8 cellular contexts compared by ENCODE assay signal in the genomic region with DNA sequence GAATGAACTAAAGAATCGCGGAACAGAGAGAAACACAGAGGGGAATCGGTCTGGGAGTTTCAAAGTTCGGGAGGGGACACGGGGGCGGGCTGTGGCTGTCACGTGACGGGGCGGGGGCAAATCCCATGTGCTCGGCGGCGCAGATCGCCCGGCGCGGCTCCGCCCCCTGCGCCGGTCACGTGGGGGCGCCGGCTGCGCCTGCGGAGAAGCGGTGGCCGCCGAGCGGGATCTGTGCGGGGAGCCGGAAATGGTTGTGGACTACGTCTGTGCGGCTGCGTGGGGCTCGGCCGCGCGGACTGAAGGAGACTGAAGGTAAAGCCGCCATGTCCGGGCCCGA. TPM values are rescaled to one million over a fixed set of nuclear protein-coding genes. Genes with fewer than 3 reads are reported as not detected.
DNase-seq lines count a peak whose midpoint lies in the region; ATAC-seq, FAIRE-seq and TF ChIP-seq lines count a peak whose summit lies in the region.

Gene EIF4G1 (plus strand): TSS at position 244 of the 337 bp plus-strand sequence. CDS start 1,191 bp downstream, outside the sequence.

- peaks cover 49% of the 10 kb centered on the region for H3K36me3 Mint-ChIP-seq in dendritic cell treated with granulocyte-macrophage colony-stimulating factor and Interleukin-4, amounts not matched to agents 40 ng/mL and 50 ng/mL, for 4 days (ENCODE audit: low read depth)

- H3K79me2 ChIP-seq in HepG2 (ENCODE audit: insufficient read depth, low read length) = peaks cover 46% of the 10 kb centered on the region

- H3K27ac Mint-ChIP-seq in dendritic cell treated with granulocyte-macrophage colony-stimulating factor and Interleukin-4, amounts not matched to agents 40 ng/mL and 50 ng/mL, for 4 days = peak within 1 kb of the TSS; percentile 72

- peak within 1 kb of the TSS; percentile 82 to 98 (median 97) for H3K4me2 ChIP-seq in BLaER1 treated with 17β-estradiol and CSF1 and Interleukin-3, amounts not matched to agents 10 nM and 100 nM
- H3K4me2 ChIP-seq in HepG2 (ENCODE audit: low read depth, low read length) = peak within 1 kb of the TSS; percentile 94

- intact Hi-C loops in dendritic cell treated with granulocyte-macrophage colony-stimulating factor and Interleukin-4, amounts not matched to agents 40 ng/mL and 50 ng/mL, for 4 days (cut with micrococcal nuclease) = loop anchor here (1.0 kb wide), 1 partner anchor 15 kb away; the partner anchor contains the start of gene PSMD2
- intact Hi-C loops in HepG2 (cut with micrococcal nuclease; ENCODE audit: unreplicated experiment) = no loop called here

- TF ChIP-seq RAD21 in HepG2 (CRISPR knock-in tag; IDR thresholded peaks at IDR 0.05) = no peak

- WGBS in HepG2 (ENCODE audit: low lambda C conversion rate) = 2% methylated on average over 22 of the region's 40 CpGs

- in situ Hi-C loops in HepG2 (cut with HindIII; ENCODE audit: extremely low pct_ligation_motif_present, low pct_unique_long_range_greater_than_20kb) = no loop called here

- peak; percentile 4 for FAIRE-seq in HepG2 (lab: Jason Lieb, UNC)

- H4K20me1 ChIP-seq in BLaER1 treated with 17β-estradiol and CSF1 and Interleukin-3, amounts not matched to agents 10 nM and 100 nM = peaks cover 36 to 46% (median 44%) of the 10 kb centered on the region in 11 experiments
- peaks cover 26% of the 10 kb centered on the region for H4K20me1 ChIP-seq in HepG2 (ENCODE audit: insufficient read depth, low read length)

- peak; percentile 72 to 74 for TF ChIP-seq POLR2A in HepG2 (IDR thresholded peaks at IDR 0.05; ENCODE audit: insufficient read depth in 1 of 2, low read depth in 2 of 2, low read length in 2 of 2)

- POLR2A ChIA-PET in HepG2 (lab: Yijun Ruan, JAX) = no interaction called here

- TF ChIP-seq EP300 in HepG2 (IDR thresholded peaks at IDR 0.05; ENCODE audit: low read depth in 2 of 2, low read length in 2 of 2) (0 out of 4 replicates have a peak, but pooled peaks of 1 of the 2 experiments have one; percentile 7), HepG2 (CRISPR knock-in tag; IDR thresholded peaks at IDR 0.05; ENCODE audit: borderline replicate concordance) (no peak)

- BruUV-seq in HepG2 (replicated peaks; lab: Mats Ljungman, UMichigan) = no TSS peak

- no peaks in the 10 kb centered on the region for H3K27me3 Mint-ChIP-seq in dendritic cell treated with granulocyte-macrophage colony-stimulating factor and Interleukin-4, amounts not matched to agents 40 ng/mL and 50 ng/mL, for 4 days

- no peaks in the 10 kb centered on the region for H3K9me3 ChIP-seq in BLaER1 treated with 17β-estradiol and CSF1 and Interleukin-3, amounts not matched to agents 10 nM and 100 nM (replicated peaks in 1 of 11)
- no peaks in the 10 kb centered on the region for H3K9me3 ChIP-seq in HepG2 (ENCODE audit: low read length)

- peak within 1 kb of the TSS; percentile 95 to 99 (median 98) for H3K27ac ChIP-seq in BLaER1 treated with 17β-estradiol and CSF1 and Interleukin-3, amounts not matched to agents 10 nM and 100 nM
- peak within 1 kb of the TSS; percentile 91 for H3K27ac ChIP-seq in HepG2 (ENCODE audit: extremely low read length, insufficient read depth, low read length)

- peak; percentile 91 for DNase-seq in NCI-H748 (lab: John Stamatoyannopoulos, UW; ENCODE audit: unreplicated experiment)
- peak; percentile 82 to 87 for DNase-seq in activated CD4-positive, alpha-beta T cell treated with anti-CD3 and anti-CD28 coated beads, Interleukin-2, amount 50 U/mL, for 24 hours (ENCODE audit: low read depth in 1 of 2, low spot score in 1 of 2)
- peak; percentile 82 for DNase-seq in HepG2 (ENCODE audit: low spot score)
- DNase-seq in stimulated activated CD4-positive, alpha-beta T cell treated with anti-CD3 and anti-CD28 coated beads, Interleukin-4, amount 100 ng/mL, for 1 hour = peak; percentile 94

- H3K4me3 ChIP-seq in BLaER1 treated with 17β-estradiol and CSF1 and Interleukin-3, amounts not matched to agents 10 nM and 100 nM = peak within 1 kb of the TSS; percentile 80 to 98 (median 91)
- H3K4me3 ChIP-seq in HepG2 (replicated peaks in 1 of 3; ENCODE audit: insufficient read depth in 1 of 3, low read depth in 2 of 3, low read length in 3 of 3) = peak within 1 kb of the TSS; percentile 68 to 93 (median 86)

- H3K27me3 ChIP-seq in BLaER1 treated with 17β-estradiol and CSF1 and Interleukin-3, amounts not matched to agents 10 nM and 100 nM = no peaks in the 10 kb centered on the region
- no peaks in the 10 kb centered on the region; a peak in 1 of 5 replicates for H3K27me3 ChIP-seq in HepG2 (ENCODE audit: control insufficient read depth in 1 of 2, insufficient read depth in 2 of 2, low read length in 2 of 2)

- H3K36me3 ChIP-seq in BLaER1 treated with 17β-estradiol and CSF1 and Interleukin-3, amounts not matched to agents 10 nM and 100 nM = peaks cover 31 to 47% (median 44%) of the 10 kb centered on the region in 11 experiments
- peaks cover 5 to 27% of the 10 kb centered on the region in 2 experiments; a peak in 3 of 5 replicates for H3K36me3 ChIP-seq in HepG2 (replicated peaks in 1 of 2; ENCODE audit: control insufficient read depth in 1 of 2, insufficient read depth in 2 of 2, low read length in 2 of 2)

- no peak within 1 kb of the TSS for H2AFZ ChIP-seq in HepG2 (ENCODE audit: low read length)

- H3K4me1 ChIP-seq in BLaER1 treated with 17β-estradiol and CSF1 and Interleukin-3, amounts not matched to agents 10 nM and 100 nM = peaks cover 37 to 41% (median 40%) of the 10 kb centered on the region in 10 experiments
- peaks cover 39% of the 10 kb centered on the region for H3K4me1 ChIP-seq in HepG2 (ENCODE audit: insufficient read depth, low read length)

- no peak for TF ChIP-seq CTCF in HepG2 (CRISPR knock-in tag; IDR thresholded peaks at IDR 0.05)

- CTCF ChIA-PET in HepG2 (lab: Yijun Ruan, JAX; ENCODE audit: low intra/inter-chr PET ratio, low total read pairs) = no interaction called here

- no peaks in the 10 kb centered on the region for H3K9me3 Mint-ChIP-seq in dendritic cell treated with granulocyte-macrophage colony-stimulating factor and Interleukin-4, amounts not matched to agents 40 ng/mL and 50 ng/mL, for 4 days

- H3K9ac ChIP-seq in BLaER1 treated with 17β-estradiol and CSF1 and Interleukin-3, amounts not matched to agents 10 nM and 100 nM = peak within 1 kb of the TSS; percentile 93 to 99 (median 98)
- H3K9ac ChIP-seq in HepG2 (ENCODE audit: insufficient read depth, low read depth, low read length) = peak within 1 kb of the TSS; percentile 98

- peak within 1 kb of the TSS; percentile 80 for H3K4me3 Mint-ChIP-seq in dendritic cell treated with granulocyte-macrophage colony-stimulating factor and Interleukin-4, amounts not matched to agents 40 ng/mL and 50 ng/mL, for 4 days

- ATAC-seq in GM19372 (IDR thresholded peaks at IDR 0.05; ENCODE audit: low read depth, unreplicated experiment) (peak; percentile 90), HG03521 (IDR thresholded peaks at IDR 0.05; ENCODE audit: unreplicated experiment) (peak; percentile 81), HepG2 (peak; percentile 86)

- peaks cover 34% of the 10 kb centered on the region for H3K4me1 Mint-ChIP-seq in dendritic cell treated with granulocyte-macrophage colony-stimulating factor and Interleukin-4, amounts not matched to agents 40 ng/mL and 50 ng/mL, for 4 days (ENCODE audit: low read depth)

TF ChIP-seq in HepG2, 621 proteins besides CTCF, POLR2A, EP300 and RAD21 (continues in another document):
- TF ChIP-seq MED8 (CRISPR knock-in tag; IDR thresholded peaks at IDR 0.05; ENCODE audit: insufficient replicate concordance) = peak; percentile 8

RNA-seq across cellular contexts. Expression of gene EIF4G1, which starts in this region (rescaled TPM):
- 213 and 244 TPM in 2 replicates for total RNA-seq in HepG2 (2016; rRNA removed; fragmentation: Illumina TruSeq; extraction: Trizol)
- total RNA-seq in HepG2 (2016; cell fraction: cytosol; rRNA removed; fragmentation: Illumina TruSeq; extraction: Trizol; ENCODE audit: low read depth) = 19.7 and 27.8 TPM in 2 replicates
- 208 and 223 TPM in 2 replicates for total RNA-seq in HepG2 (2016; cell fraction: insoluble cytoplasmic fraction; rRNA removed; fragmentation: Illumina TruSeq; extraction: Trizol)
- total RNA-seq in HepG2 (2016; cell fraction: membrane; rRNA removed; fragmentation: Illumina TruSeq; extraction: Trizol) = 77.1 and 81.4 TPM in 2 replicates
- total RNA-seq in HepG2 (2016; cell fraction: nucleus; rRNA removed; fragmentation: Illumina TruSeq; extraction: Trizol) = 163 and 210 TPM in 2 replicates
- polyA plus RNA-seq in HepG2 (2011; rRNA removed) = 208 and 228 TPM in 2 replicates
- 139 and 145 TPM in 2 replicates for polyA plus RNA-seq in HepG2 (2011; cell fraction: cytosol; rRNA removed)
- 229 and 287 TPM in 2 replicates for polyA plus RNA-seq in HepG2 (2011; cell fraction: nucleus; rRNA removed)
- 122 and 142 TPM in 2 replicates for polyA plus RNA-seq in HepG2 (2012)
- polyA plus RNA-seq in HepG2 (2016; cell fraction: cytosol; fragmentation: Illumina TruSeq; extraction: Trizol; ENCODE audit: low read depth) = 15.3 and 16.7 TPM in 2 replicates
- polyA plus RNA-seq in HepG2 (2016; cell fraction: insoluble cytoplasmic fraction; fragmentation: Illumina TruSeq; extraction: Trizol; ENCODE audit: low read depth) = 217 and 276 TPM in 2 replicates
- polyA plus RNA-seq in HepG2 (2016; cell fraction: membrane; fragmentation: Illumina TruSeq; extraction: Trizol; ENCODE audit: low read depth) = 53.0 and 64.3 TPM in 2 replicates
- polyA plus RNA-seq in HepG2 (2016; cell fraction: nucleus; fragmentation: Illumina TruSeq; extraction: Trizol; ENCODE audit: insufficient read depth, low read depth) = 324 and 332 TPM in 2 replicates
- polyA minus RNA-seq in HepG2 (2011; rRNA and poly(A)+ RNA removed; ENCODE audit: low replicate concordance) = 348 and 721 TPM in 2 replicates
- polyA minus RNA-seq in HepG2 (2011; cell fraction: cytosol; rRNA and poly(A)+ RNA removed) = 122 and 123 TPM in 2 replicates
- 107 and 113 TPM in 2 replicates for polyA minus RNA-seq in HepG2 (2011; cell fraction: nucleus; rRNA and poly(A)+ RNA removed)

Comparison
In these comparisons a context has a peak if more than half of its experiments do, and no peak if none do; other contexts are left out.
1. Peak in every context shown above with its lines: DNase-seq, ATAC-seq, H3K4me3 ChIP-seq and H3K27ac ChIP-seq.